ENCODE assay signal across 16 cellular contexts in genomic region chr11:18366286-18366685, GRCh38. TPM values are rescaled to one million over a fixed set of nuclear protein-coding genes. Genes with fewer than 3 reads are reported as not detected.
DNase-seq lines count a peak whose midpoint lies in the region; ATAC-seq and TF ChIP-seq lines count a peak whose summit lies in the region.
"Had no signal": no experiment of that assay in that cellular context is flagged by ENCODE, and none has a peak within 500 bp of the region (broad histone marks: within the 10 kb centered on the region; RNA-seq: fewer than 3 reads in every experiment).

No MANE protein-coding gene starts in this region.

- intact Hi-C loops in CD4-positive, alpha-beta memory T cell (cut with micrococcal nuclease) = loop anchor here (2.0 kb wide), 1 partner anchor 29 kb away; the partner anchor contains the start of gene LDHA
- intact Hi-C loops in cardiac septum (cut with DNase I) = no loop called here

- H3K9me3 Mint-ChIP-seq in activated CD8-positive, alpha-beta memory T cell treated with anti-CD3 and anti-CD28 coated beads, Interleukin-2, amount 10 ng/mL, durations not matched to agents 7 days and 5 days (ENCODE audit: low read depth) = no peaks in the 10 kb centered on the region
- H3K9me3 Mint-ChIP-seq in CD4-positive, alpha-beta memory T cell = no peaks in the 10 kb centered on the region
- no peaks in the 10 kb centered on the region for H3K9me3 Mint-ChIP-seq in osteocyte (ENCODE audit: unreplicated experiment)
- H3K9me3 Mint-ChIP-seq: IgD-negative memory B cell had no signal

- CTCF ChIA-PET in activated CD8-positive, alpha-beta memory T cell treated with anti-CD3 and anti-CD28 coated beads, Interleukin-2, amount 10 ng/mL, durations not matched to agents 7 days and 5 days (lab: Charles Lee) = no interaction called here
- CTCF ChIA-PET in CD4-positive, alpha-beta memory T cell (lab: Charles Lee; ENCODE audit: partially characterized antibody) = interaction anchor here (1.1 kb wide), 1 partner anchor 365 kb away, joined by 3 read pairs; no protein-coding TSS in a partner anchor

- H3K4me1 ChIP-seq in CD4-positive, alpha-beta memory T cell (ENCODE audit: insufficient read depth, low read length) = no peaks in the 10 kb centered on the region

- DNase-seq in activated CD8-positive, alpha-beta memory T cell treated with anti-CD3 and anti-CD28 coated beads, Interleukin-2, amount 10 ng/mL, durations not matched to agents 7 days and 5 days = no peak
- no peak for DNase-seq in activated CD8-positive, alpha-beta memory T cell treated with anti-CD3 and anti-CD28 coated beads for 24 hours
- no peak for DNase-seq in CD4-positive, alpha-beta memory T cell
- no peak for DNase-seq in T-helper 17 cell
- no peak for DNase-seq in osteocyte (ENCODE audit: extremely low spot score, unreplicated experiment)
- DNase-seq in HuH-7 (ENCODE audit: low spot score) = no peak
- no peak for DNase-seq in cardiac septum (ENCODE audit: low spot score)
- DNase-seq in NCI-H446 (lab: John Stamatoyannopoulos, UW) = no peak
- DNase-seq: AML-193, NCI-H1092, NCI-H1694, NCI-H2107 had no signal

- H3K27me3 Mint-ChIP-seq in activated CD8-positive, alpha-beta memory T cell treated with anti-CD3 and anti-CD28 coated beads, Interleukin-2, amount 10 ng/mL, durations not matched to agents 7 days and 5 days = no peaks in the 10 kb centered on the region
- H3K27me3 Mint-ChIP-seq in CD4-positive, alpha-beta memory T cell = no peaks in the 10 kb centered on the region
- H3K27me3 Mint-ChIP-seq in T-helper 17 cell = no peaks in the 10 kb centered on the region
- no peaks in the 10 kb centered on the region for H3K27me3 Mint-ChIP-seq in osteocyte (ENCODE audit: unreplicated experiment)
- H3K27me3 Mint-ChIP-seq: IgD-negative memory B cell had no signal

- peaks cover 31% of the 10 kb centered on the region for H3K36me3 ChIP-seq in CD4-positive, alpha-beta memory T cell (ENCODE audit: insufficient read depth, low read length)

- H3K4me3 ChIP-seq in CD4-positive, alpha-beta memory T cell (ENCODE audit: low read length in 2 of 2) = no peak overlapping the region

- no peak for TF ChIP-seq CTCF in osteocyte (IDR thresholded peaks at IDR 0.05)

- no peak overlapping the region for H3K4me3 Mint-ChIP-seq in activated CD8-positive, alpha-beta memory T cell treated with anti-CD3 and anti-CD28 coated beads, Interleukin-2, amount 10 ng/mL, durations not matched to agents 7 days and 5 days
- peak overlapping the region in 4 of 8 donors; percentile 30 to 68 (median 48) for H3K4me3 Mint-ChIP-seq in CD4-positive, alpha-beta memory T cell
- H3K4me3 Mint-ChIP-seq in T-helper 17 cell (no peak overlapping the region), osteocyte (ENCODE audit: unreplicated experiment) (no peak overlapping the region)
- H3K4me3 Mint-ChIP-seq: IgD-negative memory B cell had no signal

- H3K27ac ChIP-seq in CD4-positive, alpha-beta memory T cell (ENCODE audit: low read depth, low read length) = no peak overlapping the region

- H3K27me3 ChIP-seq in CD4-positive, alpha-beta memory T cell (ENCODE audit: insufficient read depth, low read length) = no peaks in the 10 kb centered on the region

- no peak for ATAC-seq in activated CD8-positive, alpha-beta memory T cell treated with anti-CD3 and anti-CD28 coated beads, Interleukin-2, amount 10 ng/mL, durations not matched to agents 7 days and 5 days
- ATAC-seq in T-helper 17 cell = no peak
- ATAC-seq: HCT116, Panc1, Right ventricle myocardium inferior had no signal

- peak overlapping the region; percentile 9 for H3K27ac Mint-ChIP-seq in activated CD8-positive, alpha-beta memory T cell treated with anti-CD3 and anti-CD28 coated beads, Interleukin-2, amount 10 ng/mL, durations not matched to agents 7 days and 5 days
- peak overlapping the region in 6 of 7 donors; percentile 37 to 92 (median 76) for H3K27ac Mint-ChIP-seq in CD4-positive, alpha-beta memory T cell
- H3K27ac Mint-ChIP-seq in T-helper 17 cell (peak overlapping the region; percentile 57), osteocyte (ENCODE audit: unreplicated experiment) (peak overlapping the region; percentile 65)
- H3K27ac Mint-ChIP-seq: IgD-negative memory B cell had no signal

- peaks cover 5% of the 10 kb centered on the region for H3K4me1 Mint-ChIP-seq in activated CD8-positive, alpha-beta memory T cell treated with anti-CD3 and anti-CD28 coated beads, Interleukin-2, amount 10 ng/mL, durations not matched to agents 7 days and 5 days
- H3K4me1 Mint-ChIP-seq in CD4-positive, alpha-beta memory T cell = peaks cover 11 to 18% (median 14%) of the 10 kb centered on the region in 4 donors
- H3K4me1 Mint-ChIP-seq in T-helper 17 cell (peaks cover 15% of the 10 kb centered on the region), osteocyte (ENCODE audit: unreplicated experiment) (peaks cover 28% of the 10 kb centered on the region)
- H3K4me1 Mint-ChIP-seq: IgD-negative memory B cell had no signal

- H3K36me3 Mint-ChIP-seq in activated CD8-positive, alpha-beta memory T cell treated with anti-CD3 and anti-CD28 coated beads, Interleukin-2, amount 10 ng/mL, durations not matched to agents 7 days and 5 days = peaks cover 36% of the 10 kb centered on the region
- H3K36me3 Mint-ChIP-seq in CD4-positive, alpha-beta memory T cell = peaks cover 23 to 50% of the 10 kb centered on the region in 2 donors
- H3K36me3 Mint-ChIP-seq in T-helper 17 cell (ENCODE audit: low read depth) (peaks cover 8% of the 10 kb centered on the region), osteocyte (ENCODE audit: unreplicated experiment) (peaks cover 46% of the 10 kb centered on the region)

- no peaks in the 10 kb centered on the region for H3K9me3 ChIP-seq in CD4-positive, alpha-beta memory T cell (ENCODE audit: control insufficient read depth in 1 of 2, low read length in 2 of 2)
- no peaks in the 10 kb centered on the region for H3K9me3 ChIP-seq in T-helper 17 cell (ENCODE audit: control insufficient read depth, low read length, poor library complexity, severe bottlenecking)

- POLR2A ChIA-PET in CD4-positive, alpha-beta memory T cell (lab: Charles Lee; ENCODE audit: partially characterized antibody) = interaction anchor here (1.0 to 3.6 kb wide), 2 partner anchors 17 to 29 kb away, joined by 4 to 17 read pairs; partner anchors contain the start of gene LDHA

RNA-seq across cellular contexts. Expression of gene LDHA, which starts 28.1 kb away (rescaled TPM):
- total RNA-seq in activated CD8-positive, alpha-beta memory T cell treated with anti-CD3 and anti-CD28 coated beads, Interleukin-2, amount 10 ng/mL, durations not matched to agents 7 days and 5 days = 1,000 to 10,000 TPM in 1 of 2 experiments, 100 to 1,000 TPM in 1; 826 to 1,022 TPM
- 100 to 1,000 TPM; 131 to 135 TPM for total RNA-seq in CD4-positive, alpha-beta memory T cell
- 100 to 1,000 TPM; 556 to 720 TPM for polyA plus RNA-seq in CD4-positive, alpha-beta memory T cell
- total RNA-seq in T-helper 17 cell (100 to 1,000 TPM; 260 to 313 TPM), osteocyte (485 and 491 TPM in 2 replicates), cardiac septum (329 TPM)

RNA-seq across cellular contexts. Expression of gene GTF2H1, which starts 43.9 kb away (rescaled TPM):
- total RNA-seq in activated CD8-positive, alpha-beta memory T cell treated with anti-CD3 and anti-CD28 coated beads, Interleukin-2, amount 10 ng/mL, durations not matched to agents 7 days and 5 days = 10 to 100 TPM; 40.0 to 47.7 TPM
- total RNA-seq in CD4-positive, alpha-beta memory T cell = 10 to 100 TPM; 60.1 to 61.6 TPM
- polyA plus RNA-seq in CD4-positive, alpha-beta memory T cell = 10 to 100 TPM; 31.8 to 41.6 TPM
- 10 to 100 TPM; 22.0 to 24.4 TPM for total RNA-seq in T-helper 17 cell
- total RNA-seq in osteocyte = 91.1 and 95.1 TPM in 2 replicates
- 23.6 TPM for total RNA-seq in cardiac septum

RNA-seq across cellular contexts. Expression of gene HPS5, which starts 44.3 kb away (rescaled TPM):
- total RNA-seq in activated CD8-positive, alpha-beta memory T cell treated with anti-CD3 and anti-CD28 coated beads, Interleukin-2, amount 10 ng/mL, durations not matched to agents 7 days and 5 days = 10 to 100 TPM; 19.3 to 19.8 TPM
- 10 to 100 TPM; 22.1 to 23.7 TPM for total RNA-seq in CD4-positive, alpha-beta memory T cell
- polyA plus RNA-seq in CD4-positive, alpha-beta memory T cell = 10 to 100 TPM; 14.2 to 15.1 TPM
- total RNA-seq in T-helper 17 cell = 10 to 100 TPM; 12.8 to 15.7 TPM
- 68.9 and 76.3 TPM in 2 replicates for total RNA-seq in osteocyte
- total RNA-seq in cardiac septum = 11.2 TPM

RNA-seq across cellular contexts. Expression of gene LDHC, which starts 45.8 kb away (rescaled TPM):
- under 1 TPM in 1 of 2 experiments, not detected in 1; 0.16 TPM for total RNA-seq in activated CD8-positive, alpha-beta memory T cell treated with anti-CD3 and anti-CD28 coated beads, Interleukin-2, amount 10 ng/mL, durations not matched to agents 7 days and 5 days
- not detected for total RNA-seq in CD4-positive, alpha-beta memory T cell
- not detected for polyA plus RNA-seq in CD4-positive, alpha-beta memory T cell
- total RNA-seq in T-helper 17 cell (not detected), osteocyte (not detected in 2 replicates), cardiac septum (1.2 TPM)
- total RNA-seq: Right ventricle myocardium inferior had no signal
- polyA plus RNA-seq: IgD-negative memory B cell had no signal

Comparison
In these comparisons a context has a peak if more than half of its experiments do, and no peak if none do; other contexts are left out.
1. H3K27ac Mint-ChIP-seq: peak in every context shown above with its lines; median percentile 76 in CD4-positive, alpha-beta memory T cell; 65 in osteocyte; 57 in T-helper 17 cell; 9 in activated CD8-positive, alpha-beta memory T cell treated with anti-CD3 and anti-CD28 coated beads, Interleukin-2, amount 10 ng/mL, durations not matched to agents 7 days and 5 days.